32 cellular contexts compared by ENCODE assay signal in the genomic region with DNA sequence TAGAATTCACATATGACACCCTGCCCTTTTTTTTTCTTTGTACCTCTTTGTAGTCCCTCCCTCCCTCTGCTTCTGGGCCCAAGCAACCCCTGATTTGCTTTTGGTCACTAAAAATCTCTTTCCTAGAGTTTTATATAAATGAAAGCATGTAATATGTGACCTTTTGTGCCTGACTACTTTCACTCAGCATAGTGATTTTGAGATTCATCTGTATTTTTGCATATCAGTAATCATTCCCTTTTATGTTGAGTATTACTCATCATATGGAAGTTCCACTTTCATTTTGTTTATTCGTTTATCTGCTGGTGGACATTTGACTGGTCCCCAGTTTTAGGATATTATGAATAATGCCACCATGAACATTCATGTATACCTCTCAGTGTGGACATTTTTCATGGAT.
"Had no signal": no experiment of that assay in that cellular context is flagged by ENCODE, and none has a peak within 500 bp of the region (broad histone marks: within the 10 kb centered on the region; RNA-seq: fewer than 3 reads in every experiment).

No MANE protein-coding gene starts in this region.

- H3K4me1 Mint-ChIP-seq: activated B cell treated with CpG ODN at 0.5 μM for 24 hours, T-helper 17 cell had no signal

- DNase-seq: activated B cell treated with CpG ODN at 0.5 μM for 24 hours; activated CD4-positive, alpha-beta T cell treated with anti-CD3 and anti-CD28 coated beads for 48 hours; activated CD4-positive, alpha-beta T cell treated with anti-CD3 and anti-CD28 coated beads, Interleukin-2, amount 50 U/mL, for 1 hour; activated CD4-positive, alpha-beta T cell treated with anti-CD3 and anti-CD28 coated beads, Interleukin-2, amount 50 U/mL, for 48 hours; activated CD8-positive, alpha-beta memory T cell treated with anti-CD3 and anti-CD28 coated beads, Interleukin-2, amount 50 U/mL, for 48 hours; activated effector memory CD4-positive, alpha-beta T cell treated with Interleukin-2 at 50 U/mL for 16 hours; activated gamma-delta T cell treated with Interleukin-2 at 50 U/mL for 16 hours; activated naive CD4-positive, alpha-beta T cell treated with anti-CD3 and anti-CD28 coated beads, Interleukin-2, amount 50 U/mL, for 16 hours; activated naive CD4-positive, alpha-beta T cell treated with Interleukin-2 at 50 U/mL for 16 hours; activated T-cell treated with anti-CD3 and anti-CD28 coated beads for 4 hours; activated T-cell treated with anti-CD3 and anti-CD28 coated beads, Interleukin-2, amount 50 U/mL, for 24 hours; activated T-cell treated with anti-CD3 and anti-CD28 coated beads, Interleukin-2, amount 50 U/mL, for 72 hours; central memory CD4-positive, alpha-beta T cell; cerebellar nuclear complex; colonic mucosa; effector CD8-positive, alpha-beta T cell; esophagus squamous epithelium; foreskin melanocyte; glutamatergic neuron; heart left ventricle; T-helper 1 cell; T-helper 17 cell; T1000; WERI-Rb-1 had no signal

- H3K27ac Mint-ChIP-seq: activated B cell treated with CpG ODN at 0.5 μM for 24 hours; activated naive CD8-positive, alpha-beta T cell; activated T-cell treated with anti-CD3 and anti-CD28 coated beads, Interleukin-2, amount 50 U/mL, for 24 hours; activated T-cell treated with anti-CD3 and anti-CD28 coated beads, Interleukin-2, amount 50 U/mL, for 72 hours; T-helper 17 cell; T-helper 2 cell treated with Interferon-gamma antibody and Interleukin-4, amounts not matched to agents 5 μg/mL and 100 μg/mL, for 36 hours had no signal

- H3K27me3 ChIP-seq: ascending aorta, breast epithelium, cardiac muscle cell, colonic mucosa, esophagus squamous epithelium, gastroesophageal sphincter, heart left ventricle had no signal

- H3K27me3 Mint-ChIP-seq: brain had no signal

- H3K36me3 Mint-ChIP-seq: activated naive CD8-positive, alpha-beta T cell; brain had no signal

- H3K4me3 Mint-ChIP-seq: activated B cell treated with CpG ODN at 0.5 μM for 24 hours; activated naive CD8-positive, alpha-beta T cell; activated T-cell treated with anti-CD3 and anti-CD28 coated beads, Interleukin-2, amount 50 U/mL, for 24 hours; activated T-cell treated with anti-CD3 and anti-CD28 coated beads, Interleukin-2, amount 50 U/mL, for 72 hours; brain; T-helper 17 cell; T-helper 2 cell treated with Interferon-gamma antibody and Interleukin-4, amounts not matched to agents 5 μg/mL and 100 μg/mL, for 36 hours had no signal

- H3K27ac ChIP-seq: ascending aorta, breast epithelium, cardiac muscle cell, colonic mucosa, epithelial cell of prostate, esophagus squamous epithelium, gastroesophageal sphincter, WERI-Rb-1 had no signal

- ATAC-seq: gastroesophageal sphincter, heart left ventricle, T-helper 17 cell had no signal

- H3K4me3 ChIP-seq: ascending aorta, breast epithelium, cardiac muscle cell, colonic mucosa, esophagus squamous epithelium, gastroesophageal sphincter, heart left ventricle had no signal

- H3K36me3 ChIP-seq: ascending aorta, breast epithelium, cardiac muscle cell, colonic mucosa, esophagus squamous epithelium, gastroesophageal sphincter, heart left ventricle, WERI-Rb-1 had no signal

- H3K9me3 ChIP-seq: ascending aorta, breast epithelium, colonic mucosa, esophagus squamous epithelium, gastroesophageal sphincter, heart left ventricle had no signal

- H3K9me3 Mint-ChIP-seq: activated B cell treated with CpG ODN at 0.5 μM for 24 hours; activated T-cell treated with anti-CD3 and anti-CD28 coated beads, Interleukin-2, amount 50 U/mL, for 24 hours; T-helper 2 cell treated with Interferon-gamma antibody and Interleukin-4, amounts not matched to agents 5 μg/mL and 100 μg/mL, for 36 hours had no signal

- H3K4me1 ChIP-seq: ascending aorta, breast epithelium, colonic mucosa, esophagus squamous epithelium had no signal
